ENCODE assay signal across 9 cellular contexts in genomic region chr19:39351537-39352037, GRCh38. TPM values are rescaled to one million over a fixed set of nuclear protein-coding genes. Genes with fewer than 3 reads are reported as not detected.
DNase-seq lines count a peak whose midpoint lies in the region; ATAC-seq and TF ChIP-seq lines count a peak whose summit lies in the region.
"Had no signal": no experiment of that assay in that cellular context is flagged by ENCODE, and none has a peak within 500 bp of the region (broad histone marks: within the 10 kb centered on the region; RNA-seq: fewer than 3 reads in every experiment).

No MANE protein-coding gene starts in this region.

- peaks cover 45% of the 10 kb centered on the region for H3K4me1 Mint-ChIP-seq in activated T-cell treated with anti-CD3 and anti-CD28 coated beads, Interleukin-2, amount 50 U/mL, for 24 hours (ENCODE audit: low read depth)
- H3K4me1 Mint-ChIP-seq in nephron progenitor cell: peaks cover 15% of the 10 kb centered on the region

- TF ChIP-seq CTCF in GM10248 (IDR thresholded peaks at IDR 0.05; ENCODE audit: control extremely low read depth, extremely low read depth, low read depth, missing control alignments) (peak; percentile 39), nephron progenitor cell (IDR thresholded peaks at IDR 0.05) (no peak)

- no peaks in the 10 kb centered on the region for H3K9me3 Mint-ChIP-seq in activated T-cell treated with anti-CD3 and anti-CD28 coated beads, Interleukin-2, amount 50 U/mL, for 24 hours
- H3K9me3 Mint-ChIP-seq in nephron progenitor cell: no peaks in the 10 kb centered on the region

- H3K27me3 Mint-ChIP-seq in activated T-cell treated with anti-CD3 and anti-CD28 coated beads, Interleukin-2, amount 50 U/mL, for 24 hours: no peaks in the 10 kb centered on the region
- H3K27me3 Mint-ChIP-seq in nephron progenitor cell (ENCODE audit: low read depth, poor library complexity): peaks cover 3% of the 10 kb centered on the region

- ATAC-seq in GM21619 (IDR thresholded peaks at IDR 0.05; ENCODE audit: unreplicated experiment) (peak; percentile 61), HG03439 (IDR thresholded peaks at IDR 0.05; ENCODE audit: unreplicated experiment) (no peak)
- ATAC-seq: HCT116 had no signal

- peak overlapping the region; percentile 26 for H3K4me3 Mint-ChIP-seq in activated T-cell treated with anti-CD3 and anti-CD28 coated beads, Interleukin-2, amount 50 U/mL, for 24 hours
- H3K4me3 Mint-ChIP-seq in nephron progenitor cell: no peak overlapping the region

- POLR2A ChIA-PET in GM10248 (lab: Yijun Ruan, JAX): no interaction called here

- CTCF ChIA-PET in GM10248 (lab: Yijun Ruan, JAX): interaction anchor here (1.0 to 2.9 kb wide), 3 partner anchors 10 to 16 kb away, joined by 3 to 8 read pairs (median 7); partner anchors contain the start of genes GMFG and SAMD4B

- peaks cover 81% of the 10 kb centered on the region for H3K36me3 Mint-ChIP-seq in activated T-cell treated with anti-CD3 and anti-CD28 coated beads, Interleukin-2, amount 50 U/mL, for 24 hours (ENCODE audit: low read depth)
- peaks cover 69% of the 10 kb centered on the region for H3K36me3 Mint-ChIP-seq in nephron progenitor cell (ENCODE audit: low read depth)

- peak overlapping the region; percentile 91 for H3K27ac Mint-ChIP-seq in activated T-cell treated with anti-CD3 and anti-CD28 coated beads, Interleukin-2, amount 50 U/mL, for 24 hours
- H3K27ac Mint-ChIP-seq in nephron progenitor cell: no peak overlapping the region

- peak; percentile 86 for DNase-seq in GM10248 (ENCODE audit: extremely low spot score)
- DNase-seq in activated T-cell treated with anti-CD3 and anti-CD28 coated beads, Interleukin-2, amount 50 U/mL, for 24 hours: no peak
- DNase-seq in myocyte (ENCODE audit: low read depth): peak; percentile 78
- DNase-seq in GDM1 (lab: John Stamatoyannopoulos, UW): no peak
- no peak for DNase-seq in nephron progenitor cell
- DNase-seq in SKM-1 treated with dmso at 0.1 percent for 144 hours (lab: John Stamatoyannopoulos, UW; ENCODE audit: unreplicated experiment): no peak

RNA-seq across cellular contexts. Expression of gene SAMD4B, which starts 9.4 kb away (rescaled TPM):
- 110 and 138 TPM in 2 replicates for total RNA-seq in myocyte
- polyA plus RNA-seq in myocyte (2012): 151 TPM

RNA-seq across cellular contexts. Expression of gene GMFG, which starts 15.7 kb away (rescaled TPM):
- not detected in 2 replicates for total RNA-seq in myocyte
- 1.3 TPM for polyA plus RNA-seq in myocyte (2012)

RNA-seq across cellular contexts. Expression of gene LRFN1, which starts 30.9 kb away (rescaled TPM):
- total RNA-seq in myocyte: 0.05 and 0.13 TPM in 2 replicates
- polyA plus RNA-seq in myocyte (2012): 0.33 TPM

RNA-seq across cellular contexts. Expression of gene PAF1, which starts 39.3 kb away (rescaled TPM):
- 37.0 and 39.1 TPM in 2 replicates for total RNA-seq in myocyte
- polyA plus RNA-seq in myocyte (2012): 57.4 TPM

RNA-seq across cellular contexts. Expression of gene MED29, which starts 39.6 kb away (rescaled TPM):
- total RNA-seq in myocyte: 28.1 and 29.3 TPM in 2 replicates
- polyA plus RNA-seq in myocyte (2012): 24.7 TPM

Comparison
In these comparisons a context has a peak if more than half of its experiments do, and no peak if none do; other contexts are left out.
1. DNase-seq: peak in GM10248 (single experiment) and myocyte (single experiment); none in activated T-cell treated with anti-CD3 and anti-CD28 coated beads, Interleukin-2, amount 50 U/mL, for 24 hours (single experiment), GDM1 (single experiment), nephron progenitor cell (single experiment) and SKM-1 treated with dmso at 0.1 percent for 144 hours (single experiment).